Comparison of ENCODE assay signal across 2 cellular contexts in the genomic region with DNA sequence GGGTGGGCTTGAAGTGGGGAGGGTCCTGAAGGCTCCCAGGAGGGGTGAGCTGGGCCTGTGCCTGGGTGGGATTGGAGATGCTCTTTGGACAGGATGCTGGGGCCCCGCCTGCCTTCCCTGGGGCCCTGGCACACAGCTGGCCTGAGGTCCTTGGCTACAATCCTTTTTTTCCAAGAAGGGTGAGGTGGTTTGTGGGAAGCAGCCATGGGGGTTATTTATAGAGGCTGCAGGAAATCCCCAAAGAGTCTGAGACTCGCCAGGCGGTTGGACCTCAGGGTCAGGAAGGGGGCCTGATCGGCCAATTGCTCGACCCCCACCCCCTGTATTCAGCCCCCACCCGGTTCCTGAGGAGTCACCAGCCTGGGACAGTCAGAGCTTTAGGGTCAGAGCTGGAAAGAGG.
A peak's percentile ranks its signal among the peaks of the same experiment; 100 is the strongest.
TF ChIP-seq lines count a peak whose summit lies in the region.

No MANE protein-coding gene starts in this region.

TF ChIP-seq in liver, 16 proteins besides CTCF, POLR2A, EP300 and RAD21:
- no peak for TF ChIP-seq JUND (IDR thresholded peaks at IDR 0.05)
- peak; percentile 28 for TF ChIP-seq NR2F2 (IDR thresholded peaks at IDR 0.05)

TF ChIP-seq in HepG2, 621 proteins besides CTCF, POLR2A, EP300 and RAD21:
- TF ChIP-seq ZNF598 (CRISPR knock-in tag; IDR thresholded peaks at IDR 0.05; ENCODE audit: borderline replicate concordance): no peak
- TF ChIP-seq NR3C1 (CRISPR knock-in tag; IDR thresholded peaks at IDR 0.05): no peak
- no peak for TF ChIP-seq IKZF4 (CRISPR knock-in tag; IDR thresholded peaks at IDR 0.05; ENCODE audit: borderline replicate concordance, low read depth, not compliant biosample characterization)
- TF ChIP-seq, protein P1, sequence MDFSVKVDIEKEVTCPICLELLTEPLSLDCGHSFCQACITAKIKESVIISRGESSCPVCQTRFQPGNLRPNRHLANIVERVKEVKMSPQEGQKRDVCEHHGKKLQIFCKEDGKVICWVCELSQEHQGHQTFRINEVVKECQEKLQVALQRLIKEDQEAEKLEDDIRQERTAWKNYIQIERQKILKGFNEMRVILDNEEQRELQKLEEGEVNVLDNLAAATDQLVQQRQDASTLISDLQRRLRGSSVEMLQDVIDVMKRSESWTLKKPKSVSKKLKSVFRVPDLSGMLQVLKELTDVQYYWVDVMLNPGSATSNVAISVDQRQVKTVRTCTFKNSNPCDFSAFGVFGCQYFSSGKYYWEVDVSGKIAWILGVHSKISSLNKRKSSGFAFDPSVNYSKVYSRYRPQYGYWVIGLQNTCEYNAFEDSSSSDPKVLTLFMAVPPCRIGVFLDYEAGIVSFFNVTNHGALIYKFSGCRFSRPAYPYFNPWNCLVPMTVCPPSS (IDR thresholded peaks at IDR 0.05): no peak
- TF ChIP-seq ZNF180 (CRISPR knock-in tag; IDR thresholded peaks at IDR 0.05; ENCODE audit: borderline replicate concordance, low read depth): no peak
- TF ChIP-seq TSC22D2 (CRISPR knock-in tag; IDR thresholded peaks at IDR 0.05; ENCODE audit: borderline replicate concordance): no peak
- TF ChIP-seq RBFOX2 (IDR thresholded peaks at IDR 0.05; ENCODE audit: low read depth, low read length): no peak
- TF ChIP-seq, protein P2, sequence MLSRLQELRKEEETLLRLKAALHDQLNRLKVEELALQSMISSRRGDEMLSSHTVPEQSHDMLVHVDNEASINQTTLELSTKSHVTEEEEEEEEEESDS (CRISPR knock-in tag; IDR thresholded peaks at IDR 0.05; ENCODE audit: borderline replicate concordance): no peak
- TF ChIP-seq, protein P3, sequence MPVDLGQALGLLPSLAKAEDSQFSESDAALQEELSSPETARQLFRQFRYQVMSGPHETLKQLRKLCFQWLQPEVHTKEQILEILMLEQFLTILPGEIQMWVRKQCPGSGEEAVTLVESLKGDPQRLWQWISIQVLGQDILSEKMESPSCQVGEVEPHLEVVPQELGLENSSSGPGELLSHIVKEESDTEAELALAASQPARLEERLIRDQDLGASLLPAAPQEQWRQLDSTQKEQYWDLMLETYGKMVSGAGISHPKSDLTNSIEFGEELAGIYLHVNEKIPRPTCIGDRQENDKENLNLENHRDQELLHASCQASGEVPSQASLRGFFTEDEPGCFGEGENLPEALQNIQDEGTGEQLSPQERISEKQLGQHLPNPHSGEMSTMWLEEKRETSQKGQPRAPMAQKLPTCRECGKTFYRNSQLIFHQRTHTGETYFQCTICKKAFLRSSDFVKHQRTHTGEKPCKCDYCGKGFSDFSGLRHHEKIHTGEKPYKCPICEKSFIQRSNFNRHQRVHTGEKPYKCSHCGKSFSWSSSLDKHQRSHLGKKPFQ (CRISPR knock-in tag; IDR thresholded peaks at IDR 0.05; ENCODE audit: insufficient replicate concordance): no peak
- TF ChIP-seq HDAC2 (CRISPR knock-in tag; IDR thresholded peaks at IDR 0.05): no peak
- no peak for TF ChIP-seq ZNF850 (CRISPR knock-in tag; conservative IDR thresholded peaks at IDR 0.05)
- no peak for TF ChIP-seq PRPF4 (IDR thresholded peaks at IDR 0.05; ENCODE audit: low read depth, low read length, poor library complexity, severe bottlenecking)
- TF ChIP-seq YY1 (IDR thresholded peaks at IDR 0.05; ENCODE audit: insufficient read depth, insufficient replicate concordance, low read depth, low read length): no peak
